In the genomic region with DNA sequence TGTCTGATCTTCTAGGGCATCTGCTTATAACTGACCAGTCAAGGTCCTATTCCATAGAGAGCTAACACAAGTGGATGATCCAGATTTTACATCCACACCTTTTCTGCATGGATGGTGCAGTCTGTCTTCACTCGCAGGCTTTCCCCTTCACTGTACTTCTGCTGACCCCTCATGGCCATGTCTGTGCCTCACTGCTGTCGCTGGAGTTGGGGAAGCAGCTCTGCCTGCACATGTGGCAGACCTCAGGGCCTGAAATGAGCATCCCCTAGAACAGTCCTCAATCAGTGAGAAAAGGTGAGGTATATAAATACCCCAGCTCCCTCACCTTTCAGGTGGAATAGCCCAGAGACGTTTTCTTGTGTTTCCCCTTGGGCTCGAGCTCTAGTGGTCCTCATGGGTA, we compare ENCODE assay signal across 1 cellular context.
TF ChIP-seq lines count a peak whose summit lies in the region.

No MANE protein-coding gene starts in this region.

TF ChIP-seq in GM23338, 12 proteins besides CTCF, POLR2A, EP300 and RAD21:
- TF ChIP-seq, protein P1, sequence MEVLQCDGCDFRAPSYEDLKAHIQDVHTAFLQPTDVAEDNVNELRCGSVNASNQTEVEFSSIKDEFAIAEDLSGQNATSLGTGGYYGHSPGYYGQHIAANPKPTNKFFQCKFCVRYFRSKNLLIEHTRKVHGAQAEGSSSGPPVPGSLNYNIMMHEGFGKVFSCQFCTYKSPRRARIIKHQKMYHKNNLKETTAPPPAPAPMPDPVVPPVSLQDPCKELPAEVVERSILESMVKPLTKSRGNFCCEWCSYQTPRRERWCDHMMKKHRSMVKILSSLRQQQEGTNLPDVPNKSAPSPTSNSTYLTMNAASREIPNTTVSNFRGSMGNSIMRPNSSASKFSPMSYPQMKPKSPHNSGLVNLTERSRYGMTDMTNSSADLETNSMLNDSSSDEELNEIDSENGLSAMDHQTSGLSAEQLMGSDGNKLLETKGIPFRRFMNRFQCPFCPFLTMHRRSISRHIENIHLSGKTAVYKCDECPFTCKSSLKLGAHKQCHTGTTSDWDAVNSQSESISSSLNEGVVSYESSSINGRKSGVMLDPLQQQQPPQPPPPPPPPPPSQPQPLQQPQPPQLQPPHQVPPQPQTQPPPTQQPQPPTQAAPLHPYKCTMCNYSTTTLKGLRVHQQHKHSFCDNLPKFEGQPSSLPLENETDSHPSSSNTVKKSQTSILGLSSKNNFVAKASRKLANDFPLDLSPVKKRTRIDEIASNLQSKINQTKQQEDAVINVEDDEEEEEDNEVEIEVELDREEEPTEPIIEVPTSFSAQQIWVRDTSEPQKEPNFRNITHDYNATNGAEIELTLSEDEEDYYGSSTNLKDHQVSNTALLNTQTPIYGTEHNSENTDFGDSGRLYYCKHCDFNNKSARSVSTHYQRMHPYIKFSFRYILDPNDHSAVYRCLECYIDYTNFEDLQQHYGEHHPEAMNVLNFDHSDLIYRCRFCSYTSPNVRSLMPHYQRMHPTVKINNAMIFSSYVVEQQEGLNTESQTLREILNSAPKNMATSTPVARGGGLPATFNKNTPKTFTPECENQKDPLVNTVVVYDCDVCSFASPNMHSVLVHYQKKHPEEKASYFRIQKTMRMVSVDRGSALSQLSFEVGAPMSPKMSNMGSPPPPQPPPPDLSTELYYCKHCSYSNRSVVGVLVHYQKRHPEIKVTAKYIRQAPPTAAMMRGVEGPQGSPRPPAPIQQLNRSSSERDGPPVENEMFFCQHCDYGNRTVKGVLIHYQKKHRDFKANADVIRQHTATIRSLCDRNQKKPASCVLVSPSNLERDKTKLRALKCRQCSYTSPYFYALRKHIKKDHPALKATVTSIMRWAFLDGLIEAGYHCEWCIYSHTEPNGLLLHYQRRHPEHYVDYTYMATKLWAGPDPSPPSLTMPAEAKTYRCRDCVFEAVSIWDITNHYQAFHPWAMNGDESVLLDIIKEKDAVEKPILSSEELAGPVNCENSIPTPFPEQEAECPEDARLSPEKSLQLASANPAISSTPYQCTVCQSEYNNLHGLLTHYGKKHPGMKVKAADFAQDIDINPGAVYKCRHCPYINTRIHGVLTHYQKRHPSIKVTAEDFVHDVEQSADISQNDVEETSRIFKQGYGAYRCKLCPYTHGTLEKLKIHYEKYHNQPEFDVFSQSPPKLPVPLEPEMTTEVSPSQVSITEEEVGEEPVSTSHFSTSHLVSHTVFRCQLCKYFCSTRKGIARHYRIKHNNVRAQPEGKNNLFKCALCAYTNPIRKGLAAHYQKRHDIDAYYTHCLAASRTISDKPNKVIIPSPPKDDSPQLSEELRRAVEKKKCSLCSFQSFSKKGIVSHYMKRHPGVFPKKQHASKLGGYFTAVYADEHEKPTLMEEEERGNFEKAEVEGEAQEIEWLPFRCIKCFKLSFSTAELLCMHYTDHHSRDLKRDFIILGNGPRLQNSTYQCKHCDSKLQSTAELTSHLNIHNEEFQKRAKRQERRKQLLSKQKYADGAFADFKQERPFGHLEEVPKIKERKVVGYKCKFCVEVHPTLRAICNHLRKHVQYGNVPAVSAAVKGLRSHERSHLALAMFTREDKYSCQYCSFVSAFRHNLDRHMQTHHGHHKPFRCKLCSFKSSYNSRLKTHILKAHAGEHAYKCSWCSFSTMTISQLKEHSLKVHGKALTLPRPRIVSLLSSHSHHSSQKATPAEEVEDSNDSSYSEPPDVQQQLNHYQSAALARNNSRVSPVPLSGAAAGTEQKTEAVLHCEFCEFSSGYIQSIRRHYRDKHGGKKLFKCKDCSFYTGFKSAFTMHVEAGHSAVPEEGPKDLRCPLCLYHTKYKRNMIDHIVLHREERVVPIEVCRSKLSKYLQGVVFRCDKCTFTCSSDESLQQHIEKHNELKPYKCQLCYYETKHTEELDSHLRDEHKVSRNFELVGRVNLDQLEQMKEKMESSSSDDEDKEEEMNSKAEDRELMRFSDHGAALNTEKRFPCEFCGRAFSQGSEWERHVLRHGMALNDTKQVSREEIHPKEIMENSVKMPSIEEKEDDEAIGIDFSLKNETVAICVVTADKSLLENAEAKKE (CRISPR knock-in tag; IDR thresholded peaks at IDR 0.05), result no peak
- TF ChIP-seq POLR2AphosphoS5 (IDR thresholded peaks at IDR 0.05; ENCODE audit: low read depth), result no peak
- no peak for TF ChIP-seq EZH2phosphoT487 (IDR thresholded peaks at IDR 0.05; ENCODE audit: unreplicated experiment)
- no peak for TF ChIP-seq CREB1 (CRISPR knock-in tag; IDR thresholded peaks at IDR 0.05; ENCODE audit: low read depth)
- TF ChIP-seq ZNF331 (CRISPR knock-in tag; IDR thresholded peaks at IDR 0.05; ENCODE audit: low read depth), result no peak
- TF ChIP-seq NANOG (IDR thresholded peaks at IDR 0.05; ENCODE audit: borderline replicate concordance), result no peak
- TF ChIP-seq JUNB (IDR thresholded peaks at IDR 0.05; ENCODE audit: unreplicated experiment), result no peak
- TF ChIP-seq, protein P2, sequence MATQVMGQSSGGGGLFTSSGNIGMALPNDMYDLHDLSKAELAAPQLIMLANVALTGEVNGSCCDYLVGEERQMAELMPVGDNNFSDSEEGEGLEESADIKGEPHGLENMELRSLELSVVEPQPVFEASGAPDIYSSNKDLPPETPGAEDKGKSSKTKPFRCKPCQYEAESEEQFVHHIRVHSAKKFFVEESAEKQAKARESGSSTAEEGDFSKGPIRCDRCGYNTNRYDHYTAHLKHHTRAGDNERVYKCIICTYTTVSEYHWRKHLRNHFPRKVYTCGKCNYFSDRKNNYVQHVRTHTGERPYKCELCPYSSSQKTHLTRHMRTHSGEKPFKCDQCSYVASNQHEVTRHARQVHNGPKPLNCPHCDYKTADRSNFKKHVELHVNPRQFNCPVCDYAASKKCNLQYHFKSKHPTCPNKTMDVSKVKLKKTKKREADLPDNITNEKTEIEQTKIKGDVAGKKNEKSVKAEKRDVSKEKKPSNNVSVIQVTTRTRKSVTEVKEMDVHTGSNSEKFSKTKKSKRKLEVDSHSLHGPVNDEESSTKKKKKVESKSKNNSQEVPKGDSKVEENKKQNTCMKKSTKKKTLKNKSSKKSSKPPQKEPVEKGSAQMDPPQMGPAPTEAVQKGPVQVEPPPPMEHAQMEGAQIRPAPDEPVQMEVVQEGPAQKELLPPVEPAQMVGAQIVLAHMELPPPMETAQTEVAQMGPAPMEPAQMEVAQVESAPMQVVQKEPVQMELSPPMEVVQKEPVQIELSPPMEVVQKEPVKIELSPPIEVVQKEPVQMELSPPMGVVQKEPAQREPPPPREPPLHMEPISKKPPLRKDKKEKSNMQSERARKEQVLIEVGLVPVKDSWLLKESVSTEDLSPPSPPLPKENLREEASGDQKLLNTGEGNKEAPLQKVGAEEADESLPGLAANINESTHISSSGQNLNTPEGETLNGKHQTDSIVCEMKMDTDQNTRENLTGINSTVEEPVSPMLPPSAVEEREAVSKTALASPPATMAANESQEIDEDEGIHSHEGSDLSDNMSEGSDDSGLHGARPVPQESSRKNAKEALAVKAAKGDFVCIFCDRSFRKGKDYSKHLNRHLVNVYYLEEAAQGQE (IDR thresholded peaks at IDR 0.05; ENCODE audit: unreplicated experiment), result no peak
- TF ChIP-seq, protein P3, sequence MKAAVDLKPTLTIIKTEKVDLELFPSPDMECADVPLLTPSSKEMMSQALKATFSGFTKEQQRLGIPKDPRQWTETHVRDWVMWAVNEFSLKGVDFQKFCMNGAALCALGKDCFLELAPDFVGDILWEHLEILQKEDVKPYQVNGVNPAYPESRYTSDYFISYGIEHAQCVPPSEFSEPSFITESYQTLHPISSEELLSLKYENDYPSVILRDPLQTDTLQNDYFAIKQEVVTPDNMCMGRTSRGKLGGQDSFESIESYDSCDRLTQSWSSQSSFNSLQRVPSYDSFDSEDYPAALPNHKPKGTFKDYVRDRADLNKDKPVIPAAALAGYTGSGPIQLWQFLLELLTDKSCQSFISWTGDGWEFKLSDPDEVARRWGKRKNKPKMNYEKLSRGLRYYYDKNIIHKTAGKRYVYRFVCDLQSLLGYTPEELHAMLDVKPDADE (IDR thresholded peaks at IDR 0.05), result no peak
- no peak for TF ChIP-seq ZNF114 (CRISPR knock-in tag; IDR thresholded peaks at IDR 0.05)
- no peak for TF ChIP-seq EZH2 (IDR thresholded peaks at IDR 0.05; ENCODE audit: low read depth, unreplicated experiment)
- no peak for TF ChIP-seq STAT1 (IDR thresholded peaks at IDR 0.05; ENCODE audit: unreplicated experiment)
TF ChIP-seq in GM23338: peak in this region for 0.
